21 cellular contexts compared by ENCODE assay signal in genomic region chr3:190357468-190357867, GRCh38. TPM values are rescaled to one million over a fixed set of nuclear protein-coding genes. Genes with fewer than 3 reads are reported as not detected.
"Had no signal": no experiment of that assay in that cellular context is flagged by ENCODE, and none has a peak within 500 bp of the region (broad histone marks: within the 10 kb centered on the region; RNA-seq: fewer than 3 reads in every experiment).

No MANE protein-coding gene starts in this region.

- H3K27me3 ChIP-seq: dorsolateral prefrontal cortex, hepatocyte, left lung, neutrophil, tibial nerve, uterus had no signal

- H3K9me3 ChIP-seq: left lung, neutrophil, tibial nerve, uterus had no signal

- H3K79me2 ChIP-seq: hepatocyte had no signal

- H3K27ac Mint-ChIP-seq: activated CD8-positive, alpha-beta T cell treated with anti-CD3 and anti-CD28 coated beads, Interleukin-2, amount 10 ng/mL, durations not matched to agents 7 days and 5 days; activated naive CD4-positive, alpha-beta T cell treated with anti-CD3 and anti-CD28 coated beads, Interleukin-2, amount 50 U/mL, for 72 hours; naive thymus-derived CD8-positive, alpha-beta T cell; WTC11 had no signal

- ATAC-seq: activated CD8-positive, alpha-beta T cell treated with anti-CD3 and anti-CD28 coated beads, Interleukin-2, amount 10 ng/mL, durations not matched to agents 7 days and 5 days; activated naive CD4-positive, alpha-beta T cell treated with anti-CD3 and anti-CD28 coated beads, Interleukin-2, amount 50 U/mL, for 72 hours; left lung; naive thymus-derived CD8-positive, alpha-beta T cell; WTC11 had no signal

- H2AFZ ChIP-seq: hepatocyte had no signal

- H3K4me3 Mint-ChIP-seq: activated CD8-positive, alpha-beta T cell treated with anti-CD3 and anti-CD28 coated beads, Interleukin-2, amount 10 ng/mL, durations not matched to agents 7 days and 5 days; naive thymus-derived CD8-positive, alpha-beta T cell; WTC11 had no signal

- H3K4me1 Mint-ChIP-seq: naive thymus-derived CD8-positive, alpha-beta T cell had no signal

- H3K27ac ChIP-seq: dorsolateral prefrontal cortex, hepatocyte, left lung, neutrophil, uterus had no signal

- H3K36me3 Mint-ChIP-seq: activated naive CD4-positive, alpha-beta T cell treated with anti-CD3 and anti-CD28 coated beads, Interleukin-2, amount 50 U/mL, for 72 hours had no signal

- DNase-seq: activated CD4-positive, alpha-beta T cell treated with anti-CD3 and anti-CD28 coated beads for 4 hours; activated CD8-positive, alpha-beta memory T cell treated with anti-CD3 and anti-CD28 coated beads, Interleukin-2, amount 50 U/mL, for 4 hours; activated CD8-positive, alpha-beta T cell treated with anti-CD3 and anti-CD28 coated beads, Interleukin-2, amount 10 ng/mL, durations not matched to agents 7 days and 5 days; activated gamma-delta T cell; activated T-cell treated with anti-CD3 and anti-CD28 coated beads, Interleukin-2, amount 50 U/mL, for 48 hours; dorsolateral prefrontal cortex; erythroblast; islet precursor cell; left lung; mesenchymal stem cell; naive thymus-derived CD8-positive, alpha-beta T cell; stimulated activated CD4-positive, alpha-beta T cell treated with anti-CD3 and anti-CD28 coated beads, Interleukin-15, amount 100 ng/mL, for 24 hours; stimulated activated CD4-positive, alpha-beta T cell treated with anti-CD3 and anti-CD28 coated beads, Interleukin-4, amount 100 ng/mL, for 24 hours; stimulated activated naive CD4-positive, alpha-beta T cell; uterus had no signal

- H3K36me3 ChIP-seq: left lung, neutrophil, tibial nerve, uterus had no signal

- H3K4me2 ChIP-seq: hepatocyte had no signal

- H3K4me3 ChIP-seq: dorsolateral prefrontal cortex, hepatocyte, left lung, tibial nerve, uterus had no signal

- H3K4me1 ChIP-seq: left lung, tibial nerve, uterus had no signal

- H3K9me3 Mint-ChIP-seq: activated naive CD4-positive, alpha-beta T cell treated with anti-CD3 and anti-CD28 coated beads, Interleukin-2, amount 50 U/mL, for 72 hours had no signal

RNA-seq across cellular contexts. Expression of gene CLDN16, which starts 30.5 kb away (rescaled TPM):
- total RNA-seq: activated CD8-positive, alpha-beta T cell treated with anti-CD3 and anti-CD28 coated beads, Interleukin-2, amount 10 ng/mL, durations not matched to agents 7 days and 5 days; activated naive CD4-positive, alpha-beta T cell treated with anti-CD3 and anti-CD28 coated beads, Interleukin-2, amount 50 U/mL, for 72 hours; cardiac septum; naive thymus-derived CD8-positive, alpha-beta T cell; WTC11 had no signal
- polyA plus RNA-seq: naive thymus-derived CD8-positive, alpha-beta T cell had no signal

RNA-seq across cellular contexts. Expression of gene CLDN1, which starts 35.2 kb away (rescaled TPM):
- total RNA-seq: activated CD8-positive, alpha-beta T cell treated with anti-CD3 and anti-CD28 coated beads, Interleukin-2, amount 10 ng/mL, durations not matched to agents 7 days and 5 days; naive thymus-derived CD8-positive, alpha-beta T cell had no signal
- polyA plus RNA-seq: naive thymus-derived CD8-positive, alpha-beta T cell had no signal
